In the genomic region with DNA sequence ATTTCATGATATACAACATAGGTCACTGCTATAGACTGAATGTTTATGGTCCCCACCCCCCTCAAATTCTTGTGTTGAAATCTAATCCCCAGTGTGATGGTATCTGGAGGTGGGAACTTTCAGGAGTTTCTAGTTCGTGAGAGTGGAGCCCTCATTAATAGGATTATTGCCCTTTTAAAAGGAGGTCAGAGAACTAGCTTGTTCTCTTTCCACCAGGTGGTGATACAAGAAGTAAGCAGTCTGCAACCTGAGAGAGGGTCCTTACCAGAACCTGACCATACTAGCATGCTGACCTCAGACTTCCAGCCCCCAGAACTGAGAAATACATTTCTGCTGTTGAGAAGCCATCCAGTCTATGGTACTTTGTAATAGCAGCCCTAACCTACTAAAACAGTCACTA, we compare ENCODE assay signal across 13 cellular contexts. TPM values are rescaled to one million over a fixed set of nuclear protein-coding genes. Genes with fewer than 3 reads are reported as not detected.
DNase-seq lines count a peak whose midpoint lies in the region; ATAC-seq and TF ChIP-seq lines count a peak whose summit lies in the region.
"Had no signal": no experiment of that assay in that cellular context is flagged by ENCODE, and none has a peak within 500 bp of the region (broad histone marks: within the 10 kb centered on the region; RNA-seq: fewer than 3 reads in every experiment).

No MANE protein-coding gene starts in this region.

- CTCF ChIA-PET in MCF 10A (lab: Yijun Ruan, JAX) = no interaction called here

- BruUV-seq in MCF 10A (replicated peaks; lab: Mats Ljungman, UMichigan) = no TSS peak

- H3K27me3 ChIP-seq in endodermal cell (ENCODE audit: control insufficient read depth, insufficient read depth, low read length, poor library complexity, severe bottlenecking) = no peaks in the 10 kb centered on the region
- H3K27me3 ChIP-seq in neural progenitor cell = no peaks in the 10 kb centered on the region

- H3K36me3 Mint-ChIP-seq in endodermal cell (ENCODE audit: low read depth) (peaks cover 23% of the 10 kb centered on the region), neural progenitor cell (peaks cover 16% of the 10 kb centered on the region), MCF 10A (ENCODE audit: insufficient read depth, unreplicated experiment) (peaks cover 6% of the 10 kb centered on the region)

- H3K27ac ChIP-seq in endodermal cell (ENCODE audit: low read depth, low read length) (no peak overlapping the region), neural progenitor cell (no peak overlapping the region)
- H3K27ac ChIP-seq: 22Rv1 had no signal

- H3F3A ChIP-seq in neural progenitor cell (ENCODE audit: low read depth) = no peaks in the 10 kb centered on the region

- H3K27me3 Mint-ChIP-seq in endodermal cell (ENCODE audit: insufficient read depth) (no peaks in the 10 kb centered on the region), neural progenitor cell (ENCODE audit: insufficient read depth, low read depth) (no peaks in the 10 kb centered on the region), MCF 10A (ENCODE audit: insufficient read depth, unreplicated experiment) (no peaks in the 10 kb centered on the region)

- peaks cover 5% of the 10 kb centered on the region for H4K20me1 ChIP-seq in neural progenitor cell (ENCODE audit: low read depth)

- no peak overlapping the region for H3K4me3 Mint-ChIP-seq in endodermal cell
- no peak overlapping the region for H3K4me3 Mint-ChIP-seq in neural progenitor cell
- H3K4me3 Mint-ChIP-seq in MCF 10A (ENCODE audit: unreplicated experiment) = no peak overlapping the region
- H3K4me3 Mint-ChIP-seq: CD14-positive monocyte; CD8-positive, alpha-beta T cell had no signal

- H3K4me1 ChIP-seq in endodermal cell (ENCODE audit: control insufficient read depth, insufficient read depth, low read length) (peaks cover 9% of the 10 kb centered on the region), neural progenitor cell (peaks cover 33% of the 10 kb centered on the region)
- H3K4me1 ChIP-seq: Caco-2 had no signal

- H3K4me1 Mint-ChIP-seq in endodermal cell = peaks cover 16% of the 10 kb centered on the region
- peaks cover 23% of the 10 kb centered on the region for H3K4me1 Mint-ChIP-seq in neural progenitor cell
- no peaks in the 10 kb centered on the region for H3K4me1 Mint-ChIP-seq in MCF 10A (ENCODE audit: insufficient read depth, unreplicated experiment)
- H3K4me1 Mint-ChIP-seq: CD14-positive monocyte had no signal

- peaks cover 5% of the 10 kb centered on the region for H3K36me3 ChIP-seq in endodermal cell (ENCODE audit: control insufficient read depth, insufficient read depth, low read length)
- no peaks in the 10 kb centered on the region for H3K36me3 ChIP-seq in neural progenitor cell
- H3K36me3 ChIP-seq: HAP-1 had no signal

- intact Hi-C loops in MCF 10A (cut with micrococcal nuclease) = no loop called here

- WGBS in endodermal cell (ENCODE audit: insufficient coverage in 1 of 2, insufficient read length in 1 of 2), 2 experiments = 45% methylated on average over 1 of the region's 1 CpG; no CpG with 5 or more reads in 1 of the 2 experiments

- no peak for ATAC-seq in GM21526 (IDR thresholded peaks at IDR 0.05; ENCODE audit: low FRiP score, unreplicated experiment)
- ATAC-seq: CD8-positive, alpha-beta T cell had no signal

- no peak overlapping the region for H3K27ac Mint-ChIP-seq in endodermal cell
- no peak overlapping the region for H3K27ac Mint-ChIP-seq in neural progenitor cell
- no peak overlapping the region for H3K27ac Mint-ChIP-seq in MCF 10A (ENCODE audit: low read depth, unreplicated experiment)
- H3K27ac Mint-ChIP-seq: CD14-positive monocyte; CD8-positive, alpha-beta T cell had no signal

- H3K4me3 ChIP-seq in endodermal cell (ENCODE audit: low read length) (no peak overlapping the region), neural progenitor cell (no peak overlapping the region)
- H3K4me3 ChIP-seq: HAP-1 had no signal

- peaks cover 7% of the 10 kb centered on the region for H3K9me3 ChIP-seq in endodermal cell (ENCODE audit: control insufficient read depth, low read length)
- H3K9me3 ChIP-seq in neural progenitor cell (ENCODE audit: low read depth) = no peaks in the 10 kb centered on the region
- H3K9me3 ChIP-seq: Caco-2, HAP-1 had no signal

- H3K9ac ChIP-seq in endodermal cell (ENCODE audit: extremely low read depth, low read length, poor library complexity, severe bottlenecking) = no peak overlapping the region
- H3K9ac ChIP-seq in neural progenitor cell = no peak overlapping the region

- peak; percentile 27 for DNase-seq in ELF-1 (ENCODE audit: low read depth, low spot score)
- DNase-seq in NCI-H82 (lab: John Stamatoyannopoulos, UW) = peak; percentile 53
- DNase-seq in endodermal cell = no peak
- DNase-seq in neural progenitor cell (ENCODE audit: low spot score) = peak; percentile 52
- DNase-seq in NCI-H774 (lab: John Stamatoyannopoulos, UW) = no peak
- no peak for DNase-seq in MCF 10A (ENCODE audit: unreplicated experiment)
- DNase-seq in activated CD4-positive, alpha-beta T cell treated with anti-CD3 and anti-CD28 coated beads, Interleukin-2, amount 50 U/mL, for 4 hours = no peak
- DNase-seq: Caco-2; CD8-positive, alpha-beta T cell had no signal

- H3K9me3 Mint-ChIP-seq in endodermal cell (peaks cover 5% of the 10 kb centered on the region), neural progenitor cell (peaks cover 2% of the 10 kb centered on the region), MCF 10A (ENCODE audit: unreplicated experiment) (no peaks in the 10 kb centered on the region)
- H3K9me3 Mint-ChIP-seq: CD8-positive, alpha-beta T cell had no signal

- POLR2A ChIA-PET in MCF 10A (lab: Yijun Ruan, JAX) = interaction anchor here (0.6 to 1.1 kb wide), 2 partner anchors 34 to 217 kb away, joined by 3 to 7 read pairs; no protein-coding TSS in a partner anchor

- TF ChIP-seq CTCF in endodermal cell (conservative IDR thresholded peaks at IDR 0.05) (peak; percentile 48), neural progenitor cell (IDR thresholded peaks at IDR 0.05) (peak; percentile 15), MCF 10A (IDR thresholded peaks at IDR 0.05; ENCODE audit: unreplicated experiment) (no peak)

- H3K4me2 ChIP-seq in neural progenitor cell = peak overlapping the region; percentile 7

- H3K79me2 ChIP-seq in neural progenitor cell (ENCODE audit: low read depth) = peaks cover 18% of the 10 kb centered on the region

- H2AFZ ChIP-seq in neural progenitor cell (replicated peaks) = no peak overlapping the region

RNA-seq across cellular contexts. Expression of a gene that starts 33.3 kb away (rescaled TPM):
- total RNA-seq in endodermal cell = 10 to 100 TPM; 17.2 to 18.2 TPM
- polyA plus RNA-seq in endodermal cell (2013, experiment 1 of 2) = 17.1 TPM
- polyA plus RNA-seq in endodermal cell (2013, experiment 2 of 2) = 18.1 TPM
- 21.6 and 46.1 TPM in 2 replicates for total RNA-seq in neural progenitor cell (ENCODE audit: low replicate concordance)
- total RNA-seq in MCF 10A (2022) = 14.0 and 19.9 TPM in 2 replicates

Comparison
In these comparisons a context has a peak if more than half of its experiments do, and no peak if none do; other contexts are left out.
1. DNase-seq: peak in ELF-1 (single experiment), NCI-H82 (single experiment) and neural progenitor cell (single experiment); none in endodermal cell (single experiment), NCI-H774 (single experiment), MCF 10A (single experiment) and activated CD4-positive, alpha-beta T cell treated with anti-CD3 and anti-CD28 coated beads, Interleukin-2, amount 50 U/mL, for 4 hours (0 of 2).